ENCODE assay signal across 10 cellular contexts in genomic region chr5:117888688-117889087, GRCh38.
DNase-seq lines count a peak whose midpoint lies in the region; ATAC-seq and TF ChIP-seq lines count a peak whose summit lies in the region.
"Had no signal": no experiment of that assay in that cellular context is flagged by ENCODE, and none has a peak within 500 bp of the region (broad histone marks: within the 10 kb centered on the region; RNA-seq: fewer than 3 reads in every experiment).

No MANE protein-coding gene starts in this region.

- H3K27ac ChIP-seq in heart right ventricle, result peak overlapping the region in 5 of 10 donors; percentile 27 to 60 (median 45)
- H3K27ac ChIP-seq in right atrium auricular region, result no peak overlapping the region
- no peak overlapping the region for H3K27ac ChIP-seq in brain microvascular endothelial cell
- peak overlapping the region; percentile 43 for H3K27ac ChIP-seq in upper lobe of right lung
- H3K27ac ChIP-seq in prostate gland, result no peak overlapping the region

- ATAC-seq in heart right ventricle, result peak in 6 of 8 donors; percentile 48 to 69 (median 53)
- peak; percentile 73 for ATAC-seq in HG03103 (IDR thresholded peaks at IDR 0.05; ENCODE audit: low read depth, unreplicated experiment)
- ATAC-seq in upper lobe of right lung, result peak; percentile 47

- TF ChIP-seq POLR2A in prostate gland (IDR thresholded peaks at IDR 0.05), result no peak

- no peaks in the 10 kb centered on the region for H3K9me3 ChIP-seq in heart right ventricle
- H3K9me3 ChIP-seq in right atrium auricular region, result no peaks in the 10 kb centered on the region
- H3K9me3 ChIP-seq in upper lobe of right lung, result no peaks in the 10 kb centered on the region
- H3K9me3 ChIP-seq in prostate gland, result no peaks in the 10 kb centered on the region
- H3K9me3 ChIP-seq: upper lobe of left lung had no signal

- in situ Hi-C loops in brain microvascular endothelial cell (cut with HindIII; ENCODE audit: low pct_ligation_motif_present, low sequenced_read_pairs), result no loop called here

- no peaks in the 10 kb centered on the region for H3K27me3 ChIP-seq in heart right ventricle
- H3K27me3 ChIP-seq in right atrium auricular region, result no peaks in the 10 kb centered on the region
- no peaks in the 10 kb centered on the region for H3K27me3 ChIP-seq in brain microvascular endothelial cell (replicated peaks)
- H3K27me3 ChIP-seq in upper lobe of right lung, result no peaks in the 10 kb centered on the region
- H3K27me3 ChIP-seq in H7 (ENCODE audit: control insufficient read depth, insufficient read depth, low read length), result no peaks in the 10 kb centered on the region
- H3K27me3 ChIP-seq in prostate gland (replicated peaks; ENCODE audit: insufficient read depth), result no peaks in the 10 kb centered on the region
- H3K27me3 ChIP-seq: upper lobe of left lung had no signal

- intact Hi-C loops in heart right ventricle (cut with DNase I), result no loop called here
- intact Hi-C loops in upper lobe of right lung (cut with DNase I), result no loop called here
- intact Hi-C loops in prostate gland (cut with DNase I), result no loop called here

- no peaks in the 10 kb centered on the region for H3K36me3 ChIP-seq in heart right ventricle
- H3K36me3 ChIP-seq in right atrium auricular region, result no peaks in the 10 kb centered on the region
- no peaks in the 10 kb centered on the region for H3K36me3 ChIP-seq in brain microvascular endothelial cell (replicated peaks)
- H3K36me3 ChIP-seq in upper lobe of right lung, result no peaks in the 10 kb centered on the region
- no peaks in the 10 kb centered on the region for H3K36me3 ChIP-seq in H7 (replicated peaks; ENCODE audit: control insufficient read depth, insufficient read depth, low read length)
- no peaks in the 10 kb centered on the region for H3K36me3 ChIP-seq in prostate gland
- H3K36me3 ChIP-seq: upper lobe of left lung had no signal

- WGBS in heart right ventricle, 2 donors, result 30 to 40% methylated on average over 2 of the region's 2 CpGs
- WGBS in prostate gland, result 57% methylated on average over 2 of the region's 2 CpGs

- DNase-seq in heart right ventricle (no peak), right atrium auricular region (ENCODE audit: low spot score) (no peak), brain microvascular endothelial cell (no peak), upper lobe of right lung (no peak), H7 (no peak), prostate gland (ENCODE audit: low spot score) (no peak)
- DNase-seq in activated CD4-positive, alpha-beta T cell treated with anti-CD3 and anti-CD28 coated beads for 4 hours, result no peak
- DNase-seq: activated B cell treated with CpG ODN at 0.5 μM for 24 hours, upper lobe of left lung had no signal

- H3K4me1 ChIP-seq in heart right ventricle, result peaks cover 0 to 17% (median 7%) of the 10 kb centered on the region in 9 donors
- H3K4me1 ChIP-seq in right atrium auricular region, result peaks cover 0 to 7% of the 10 kb centered on the region in 2 donors
- peaks cover 8% of the 10 kb centered on the region for H3K4me1 ChIP-seq in upper lobe of right lung
- H3K4me1 ChIP-seq in prostate gland (replicated peaks), result no peaks in the 10 kb centered on the region

- H3K4me3 ChIP-seq in heart right ventricle, result peak overlapping the region in 7 of 10 donors; percentile 11 to 43 (median 36)
- H3K4me3 ChIP-seq in right atrium auricular region, result peak overlapping the region in 1 of 2 donors; percentile 30
- peak overlapping the region; percentile 1 for H3K4me3 ChIP-seq in brain microvascular endothelial cell (ENCODE audit: low read depth, low read length)
- H3K4me3 ChIP-seq in upper lobe of right lung, result peak overlapping the region; percentile 29
- no peak overlapping the region for H3K4me3 ChIP-seq in H7 (ENCODE audit: insufficient read depth, low read depth, low read length)
- no peak overlapping the region for H3K4me3 ChIP-seq in prostate gland

- TF ChIP-seq CTCF in heart right ventricle (IDR thresholded peaks at IDR 0.05) (no peak), right atrium auricular region (IDR thresholded peaks at IDR 0.05) (no peak), brain microvascular endothelial cell (IDR thresholded peaks at IDR 0.05; ENCODE audit: low read depth, low read length, missing control alignments) (no peak), upper lobe of right lung (IDR thresholded peaks at IDR 0.05) (no peak), prostate gland (IDR thresholded peaks at IDR 0.05) (no peak)

Comparison
In these comparisons a context has a peak if more than half of its experiments do, and no peak if none do; other contexts are left out.
1. H3K4me3 ChIP-seq: peak in heart right ventricle (7 of 10), brain microvascular endothelial cell (single experiment) and upper lobe of right lung (single experiment); none in H7 (single experiment) and prostate gland (0 of 2).
2. Peak in every context shown above with its lines, with median percentiles within 50 percentile points of each other: ATAC-seq.